19 cellular contexts compared by ENCODE assay signal in the genomic region with DNA sequence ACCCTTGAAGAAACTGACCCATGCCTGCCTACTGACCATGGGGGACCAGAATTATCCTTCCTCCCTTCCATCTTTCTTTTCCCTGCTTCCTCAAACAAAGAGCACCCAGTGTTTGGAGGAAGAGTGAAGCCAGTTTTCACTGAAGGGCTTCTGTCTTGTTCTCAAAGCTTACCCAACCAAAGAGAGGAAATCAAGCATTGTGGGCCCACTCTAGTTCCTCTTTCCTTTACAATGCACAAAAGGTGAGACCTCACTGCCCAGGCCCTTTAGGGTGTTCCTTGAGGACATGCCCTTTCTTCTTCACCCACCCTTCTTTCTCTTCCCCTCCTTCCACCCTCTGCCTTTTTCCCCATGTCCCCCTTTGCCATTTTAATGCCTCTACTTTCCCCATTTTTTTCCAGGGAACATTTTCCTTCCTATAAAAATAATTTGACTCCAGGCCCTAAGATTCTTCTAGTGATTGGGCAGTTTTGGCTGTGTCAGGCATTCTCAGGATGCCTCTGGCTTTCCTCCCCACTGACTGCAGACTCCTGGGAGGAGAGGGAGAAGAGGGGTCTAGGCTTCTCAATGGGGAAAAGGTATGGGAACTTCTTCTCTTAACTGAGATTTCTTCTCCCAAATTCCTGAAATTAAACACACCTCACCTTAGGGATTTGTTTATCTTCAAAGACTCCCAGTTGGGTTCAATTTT.
DNase-seq lines count a peak whose midpoint lies in the region; ATAC-seq, FAIRE-seq and TF ChIP-seq lines count a peak whose summit lies in the region.
"Had no signal": no experiment of that assay in that cellular context is flagged by ENCODE, and none has a peak within 500 bp of the region (broad histone marks: within the 10 kb centered on the region; RNA-seq: fewer than 3 reads in every experiment).

No MANE protein-coding gene starts in this region.

- no peaks in the 10 kb centered on the region for H3K36me3 ChIP-seq in tibial nerve
- H3K36me3 ChIP-seq: gastroesophageal sphincter, thoracic aorta had no signal

- no peak for FAIRE-seq in GM12891 (lab: Jason Lieb, UNC)
- FAIRE-seq: GM19239, HepG2, TTC549 had no signal

- no peaks in the 10 kb centered on the region for H3K9me3 ChIP-seq in tibial nerve
- H3K9me3 ChIP-seq: gastroesophageal sphincter, thoracic aorta had no signal

- no peak for TF ChIP-seq EP300 in tibial nerve (IDR thresholded peaks at IDR 0.05)

- no peak overlapping the region for H3K27ac ChIP-seq in tibial nerve
- H3K27ac ChIP-seq: thoracic aorta had no signal

- peaks cover 0 to 9% (median 0%) of the 10 kb centered on the region in 4 donors for H3K4me1 ChIP-seq in tibial nerve

- TF ChIP-seq POLR2A in GM12891 (IDR thresholded peaks at IDR 0.05; ENCODE audit: low read depth, low read length) = no peak
- no peak for TF ChIP-seq POLR2A in NB4 (IDR thresholded peaks at IDR 0.05; ENCODE audit: extremely low read depth, insufficient read length)
- no peak for TF ChIP-seq POLR2A in tibial nerve (IDR thresholded peaks at IDR 0.05)

- TF ChIP-seq CTCF in AG10803 (conservative IDR thresholded peaks at IDR 0.05; ENCODE audit: low read length) (no peak), NB4 (IDR thresholded peaks at IDR 0.05; ENCODE audit: low read depth, low read length) (no peak), tibial nerve (IDR thresholded peaks at IDR 0.05) (no peak)

- DNase-seq in AG10803 (ENCODE audit: low read depth) (peak; percentile 53), GM12891 (ENCODE audit: insufficient read length, low spot score) (no peak), NB4 (ENCODE audit: low read depth) (peak; percentile 81), medulla oblongata (ENCODE audit: extremely low spot score) (peak; percentile 4), NCI-H82 treated with DMSO at 0.1 percent for 48 hours (lab: John Stamatoyannopoulos, UW; ENCODE audit: unreplicated experiment) (no peak), tibial nerve (ENCODE audit: low spot score in 2 of 2) (no peak)
- DNase-seq in activated effector memory CD4-positive, alpha-beta T cell treated with Interleukin-2 at 50 U/mL for 16 hours = no peak
- DNase-seq: activated CD8-positive, alpha-beta memory T cell treated with anti-CD3 and anti-CD28 coated beads for 24 hours; activated naive CD4-positive, alpha-beta T cell treated with anti-CD3 and anti-CD28 coated beads for 36 hours; DMS53; effector memory CD8-positive, alpha-beta T cell; NCI-H1694 treated with DMSO at 0.1 percent for 48 hours; NCI-H748 treated with DMSO at 0.1 percent for 48 hours had no signal

- no peak for ATAC-seq in GM19023 (IDR thresholded peaks at IDR 0.05; ENCODE audit: unreplicated experiment)
- ATAC-seq: effector memory CD8-positive, alpha-beta T cell; gastroesophageal sphincter; HepG2 had no signal

- H3K27me3 ChIP-seq in tibial nerve = no peaks in the 10 kb centered on the region
- H3K27me3 ChIP-seq: gastroesophageal sphincter had no signal

- no peak overlapping the region for H3K4me3 ChIP-seq in AG10803 (ENCODE audit: low read length)
- no peak overlapping the region for H3K4me3 ChIP-seq in NB4 (ENCODE audit: low read depth, low read length)
- H3K4me3 ChIP-seq in tibial nerve = no peak overlapping the region
- H3K4me3 ChIP-seq: gastroesophageal sphincter, thoracic aorta had no signal

TF ChIP-seq in GM12891, 5 proteins besides CTCF, POLR2A, EP300 and RAD21:
- TF ChIP-seq POLR2AphosphoS5 (IDR thresholded peaks at IDR 0.05; ENCODE audit: low read depth, low read length) (no peak), SPI1 (IDR thresholded peaks at IDR 0.05; ENCODE audit: low read depth, low read length) (peak; percentile 63)

Comparison
In these comparisons a context has a peak if more than half of its experiments do, and no peak if none do; other contexts are left out.
1. DNase-seq: peak in AG10803 (single experiment), NB4 (single experiment) and medulla oblongata (single experiment); none in GM12891 (single experiment), NCI-H82 treated with DMSO at 0.1 percent for 48 hours (single experiment), tibial nerve (0 of 2) and activated effector memory CD4-positive, alpha-beta T cell treated with Interleukin-2 at 50 U/mL for 16 hours (single experiment).